ENCODE assay signal across 2 cellular contexts in genomic region chrX:48996969-48997368, GRCh38.
A peak's percentile ranks its signal among the peaks of the same experiment; 100 is the strongest.
TF ChIP-seq lines count a peak whose summit lies in the region.

No MANE protein-coding gene starts in this region.

TF ChIP-seq in HCT116, 20 proteins besides CTCF, POLR2A, EP300 and RAD21:
- TF ChIP-seq SIN3A (IDR thresholded peaks at IDR 0.05; ENCODE audit: low read depth) (no peak), POLR2AphosphoS5 (IDR thresholded peaks at IDR 0.05; ENCODE audit: low read depth, low read length) (no peak), FOSL1 (IDR thresholded peaks at IDR 0.05; ENCODE audit: low read depth) (no peak), ZFX (IDR thresholded peaks at IDR 0.05) (no peak), REST (IDR thresholded peaks at IDR 0.05; ENCODE audit: low read depth) (peak; percentile 69), ELF1 (IDR thresholded peaks at IDR 0.05; ENCODE audit: borderline replicate concordance, low read depth) (no peak), ZBTB33 (IDR thresholded peaks at IDR 0.05; ENCODE audit: extremely low read depth, insufficient replicate concordance, low read length) (no peak), ZNF274 (IDR thresholded peaks at IDR 0.05; ENCODE audit: low read depth, low read length) (no peak)

TF ChIP-seq in liver, 16 proteins besides CTCF, POLR2A, EP300 and RAD21:
- TF ChIP-seq TAF1 (conservative IDR thresholded peaks at IDR 0.05), result no peak
- no peak for TF ChIP-seq NR2F2 (IDR thresholded peaks at IDR 0.05)
- no peak for TF ChIP-seq GABPA (IDR thresholded peaks at IDR 0.05 in 1 of 2, conservative IDR thresholded peaks at IDR 0.05 in 1 of 2)
- TF ChIP-seq YY1 (IDR thresholded peaks at IDR 0.05), result no peak
- TF ChIP-seq REST (IDR thresholded peaks at IDR 0.05), result peak; percentile 97
